In the genomic region with DNA sequence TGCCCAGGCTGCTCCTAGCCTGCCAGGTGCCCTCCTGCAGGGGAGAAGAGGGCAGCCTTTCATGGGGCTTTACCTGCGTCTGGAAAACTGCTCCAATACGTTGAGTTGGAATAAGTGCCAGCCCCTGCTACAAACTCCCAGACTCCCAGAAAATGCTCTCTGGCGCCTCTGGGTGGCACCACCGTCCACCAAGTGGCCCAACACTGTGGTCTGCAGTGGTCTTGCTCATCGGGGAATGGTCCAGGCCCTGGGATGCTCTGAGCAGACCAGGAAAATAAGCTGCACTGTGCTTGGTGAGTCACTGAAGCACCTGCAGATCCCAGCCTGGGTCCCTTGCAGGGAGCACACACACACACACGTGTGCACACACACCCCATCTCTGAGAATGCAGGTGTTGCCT, we compare ENCODE assay signal across 9 cellular contexts. TPM values are rescaled to one million over a fixed set of nuclear protein-coding genes. Genes with fewer than 3 reads are reported as not detected.
DNase-seq lines count a peak whose midpoint lies in the region; ATAC-seq and TF ChIP-seq lines count a peak whose summit lies in the region.
"Had no signal": no experiment of that assay in that cellular context is flagged by ENCODE, and none has a peak within 500 bp of the region (broad histone marks: within the 10 kb centered on the region; RNA-seq: fewer than 3 reads in every experiment).

No MANE protein-coding gene starts in this region.

- H3K36me3 ChIP-seq in breast epithelium = no peaks in the 10 kb centered on the region

- H3K27ac ChIP-seq in breast epithelium = no peak overlapping the region

- no peak overlapping the region for H3K27ac Mint-ChIP-seq in MCF 10A (ENCODE audit: low read depth, unreplicated experiment)
- no peak overlapping the region for H3K27ac Mint-ChIP-seq in neural crest cell (ENCODE audit: unreplicated experiment)
- no peak overlapping the region for H3K27ac Mint-ChIP-seq in activated naive CD8-positive, alpha-beta T cell treated with anti-CD3 and anti-CD28 coated beads, Interleukin-2, amount 50 U/mL, for 24 hours
- H3K27ac Mint-ChIP-seq: activated T-cell treated with anti-CD3 and anti-CD28 coated beads, Interleukin-2, amount 50 U/mL, for 72 hours had no signal

- H3K36me3 Mint-ChIP-seq in MCF 10A (ENCODE audit: insufficient read depth, unreplicated experiment) (peaks cover 8% of the 10 kb centered on the region), neural crest cell (ENCODE audit: low read depth) (no peaks in the 10 kb centered on the region)
- H3K36me3 Mint-ChIP-seq in activated naive CD8-positive, alpha-beta T cell treated with anti-CD3 and anti-CD28 coated beads, Interleukin-2, amount 50 U/mL, for 24 hours (ENCODE audit: low read depth) = peaks cover 5% of the 10 kb centered on the region

- no peak overlapping the region for H3K4me3 Mint-ChIP-seq in MCF 10A (ENCODE audit: unreplicated experiment)
- H3K4me3 Mint-ChIP-seq in neural crest cell = no peak overlapping the region
- no peak overlapping the region for H3K4me3 Mint-ChIP-seq in activated naive CD8-positive, alpha-beta T cell treated with anti-CD3 and anti-CD28 coated beads, Interleukin-2, amount 50 U/mL, for 24 hours
- H3K4me3 Mint-ChIP-seq: activated T-cell treated with anti-CD3 and anti-CD28 coated beads, Interleukin-2, amount 50 U/mL, for 72 hours had no signal

- H3K4me3 ChIP-seq in breast epithelium (no peak overlapping the region), lower leg skin (ENCODE audit: low read depth, poor library complexity, severe bottlenecking) (no peak overlapping the region)

- H3K27me3 ChIP-seq in breast epithelium = no peaks in the 10 kb centered on the region

- H3K9me3 ChIP-seq in breast epithelium = no peaks in the 10 kb centered on the region

- H3K27me3 Mint-ChIP-seq in MCF 10A (ENCODE audit: insufficient read depth, unreplicated experiment) (no peaks in the 10 kb centered on the region), neural crest cell (ENCODE audit: low read depth) (no peaks in the 10 kb centered on the region)
- no peaks in the 10 kb centered on the region for H3K27me3 Mint-ChIP-seq in activated naive CD8-positive, alpha-beta T cell treated with anti-CD3 and anti-CD28 coated beads, Interleukin-2, amount 50 U/mL, for 24 hours

- DNase-seq in MCF 10A (ENCODE audit: unreplicated experiment) (peak; percentile 38), breast epithelium (ENCODE audit: low spot score in 2 of 2) (no peak), NCI-H82 (lab: John Stamatoyannopoulos, UW) (peak; percentile 77), ecto neural progenitor cell (ENCODE audit: low spot score) (peak; percentile 74), neural crest cell (ENCODE audit: low read depth, low spot score) (peak; percentile 44), GF-D8 (lab: John Stamatoyannopoulos, UW) (no peak), lower leg skin (ENCODE audit: low spot score in 2 of 2) (no peak)
- DNase-seq in activated naive CD8-positive, alpha-beta T cell treated with anti-CD3 and anti-CD28 coated beads, Interleukin-2, amount 50 U/mL, for 24 hours = no peak
- DNase-seq: activated T-cell treated with anti-CD3 and anti-CD28 coated beads, Interleukin-2, amount 50 U/mL, for 72 hours had no signal

- peak; percentile 73 for TF ChIP-seq CTCF in MCF 10A (IDR thresholded peaks at IDR 0.05; ENCODE audit: unreplicated experiment)
- TF ChIP-seq CTCF in breast epithelium (IDR thresholded peaks at IDR 0.05) = peak in 1 of 3 donors; percentile 17
- peak; percentile 72 for TF ChIP-seq CTCF in neural crest cell (conservative IDR thresholded peaks at IDR 0.05)
- no peak for TF ChIP-seq CTCF in lower leg skin (IDR thresholded peaks at IDR 0.05)

- WGBS in lower leg skin, 2 donors = 40 to 43% methylated on average over 6 of the region's 6 CpGs

- peaks cover 0 to 7% of the 10 kb centered on the region in 2 donors for H3K4me1 ChIP-seq in breast epithelium

- ATAC-seq in activated naive CD8-positive, alpha-beta T cell treated with anti-CD3 and anti-CD28 coated beads, Interleukin-2, amount 50 U/mL, for 24 hours = no peak

- CTCF ChIA-PET in MCF 10A (lab: Yijun Ruan, JAX) = interaction anchor here (0.6 to 3.1 kb wide), 16 partner anchors 8 to 136 kb away, joined by 3 to 23 read pairs (median 4); no protein-coding TSS in a partner anchor

- no peaks in the 10 kb centered on the region for H3K4me1 Mint-ChIP-seq in MCF 10A (ENCODE audit: insufficient read depth, unreplicated experiment)
- H3K4me1 Mint-ChIP-seq in neural crest cell = peaks cover 4% of the 10 kb centered on the region
- H3K4me1 Mint-ChIP-seq in activated naive CD8-positive, alpha-beta T cell treated with anti-CD3 and anti-CD28 coated beads, Interleukin-2, amount 50 U/mL, for 24 hours = peaks cover 39% of the 10 kb centered on the region

- BruUV-seq in MCF 10A (replicated peaks; lab: Mats Ljungman, UMichigan) = no TSS peak

- H3K9me3 Mint-ChIP-seq in MCF 10A (ENCODE audit: unreplicated experiment) (no peaks in the 10 kb centered on the region), neural crest cell (no peaks in the 10 kb centered on the region)
- no peaks in the 10 kb centered on the region for H3K9me3 Mint-ChIP-seq in activated naive CD8-positive, alpha-beta T cell treated with anti-CD3 and anti-CD28 coated beads, Interleukin-2, amount 50 U/mL, for 24 hours
- H3K9me3 Mint-ChIP-seq: activated T-cell treated with anti-CD3 and anti-CD28 coated beads, Interleukin-2, amount 50 U/mL, for 72 hours had no signal

- POLR2A ChIA-PET in MCF 10A (lab: Yijun Ruan, JAX) = interaction anchor here (0.6 kb wide), 1 partner anchor 42 kb away, joined by 3 read pairs; no protein-coding TSS in a partner anchor

- intact Hi-C loops in MCF 10A (cut with micrococcal nuclease) = loop anchor here (1.0 to 5.0 kb wide), 2 partner anchors 67 to 439 kb away; a partner anchor contains a TSS
- intact Hi-C loops in breast epithelium (cut with DNase I; ENCODE audit: low total_unique reads) = no loop called here
- intact Hi-C loops in lower leg skin (cut with DNase I; ENCODE audit: low total_unique reads) = no loop called here

- TF ChIP-seq POLR2A in breast epithelium (IDR thresholded peaks at IDR 0.05) (no peak), lower leg skin (IDR thresholded peaks at IDR 0.05) (no peak)

RNA-seq across cellular contexts. Expression of a gene that starts 20.8 kb away (rescaled TPM):
- total RNA-seq in MCF 10A (2022) = 6.0 and 8.0 TPM in 2 replicates
- 1 to 10 TPM; 9.1 to 9.9 (median 9.5) TPM for total RNA-seq in breast epithelium
- 31.7 and 32.2 TPM in 2 replicates for total RNA-seq in neural crest cell
- 10 to 100 TPM in 3 of 4 donors, 1 to 10 TPM in 1; 9.9 to 18.4 (median 15.0) TPM for total RNA-seq in lower leg skin

RNA-seq across cellular contexts. Expression of a gene that starts 38.3 kb away (rescaled TPM):
- not detected in 2 replicates for total RNA-seq in MCF 10A (2022)
- total RNA-seq in breast epithelium = not detected
- total RNA-seq in neural crest cell = 0.30 and 0.32 TPM in 2 replicates
- total RNA-seq in lower leg skin = under 1 TPM; 0.08 to 0.49 (median 0.29) TPM

RNA-seq across cellular contexts. Expression of a gene that starts 41.6 kb away (rescaled TPM):
- total RNA-seq in MCF 10A (2022) = 60.4 and 65.6 TPM in 2 replicates
- 10 to 100 TPM; 53.6 to 87.7 (median 65.9) TPM for total RNA-seq in breast epithelium
- 38.1 and 39.6 TPM in 2 replicates for total RNA-seq in neural crest cell
- 10 to 100 TPM; 48.8 to 70.6 (median 59.0) TPM for total RNA-seq in lower leg skin

RNA-seq across cellular contexts. Expression of a gene that starts 43.4 kb away (rescaled TPM):
- total RNA-seq in MCF 10A (2022) (41.2 and 48.6 TPM in 2 replicates), breast epithelium (10 to 100 TPM; 44.5 to 57.7 (median 51.5) TPM), neural crest cell (40.5 and 45.0 TPM in 2 replicates), lower leg skin (10 to 100 TPM; 51.9 to 72.8 (median 58.2) TPM)

Comparison
In these comparisons a context has a peak if more than half of its experiments do, and no peak if none do; other contexts are left out.
1. DNase-seq: peak in MCF 10A (single experiment), NCI-H82 (single experiment), ecto neural progenitor cell (single experiment) and neural crest cell (single experiment); none in breast epithelium (0 of 2), activated naive CD8-positive, alpha-beta T cell treated with anti-CD3 and anti-CD28 coated beads, Interleukin-2, amount 50 U/mL, for 24 hours (single experiment), GF-D8 (single experiment) and lower leg skin (0 of 2).
2. CTCF ChIP-seq: peak in MCF 10A (single experiment) and neural crest cell (single experiment); none in lower leg skin (0 of 3).